In the genomic region with DNA sequence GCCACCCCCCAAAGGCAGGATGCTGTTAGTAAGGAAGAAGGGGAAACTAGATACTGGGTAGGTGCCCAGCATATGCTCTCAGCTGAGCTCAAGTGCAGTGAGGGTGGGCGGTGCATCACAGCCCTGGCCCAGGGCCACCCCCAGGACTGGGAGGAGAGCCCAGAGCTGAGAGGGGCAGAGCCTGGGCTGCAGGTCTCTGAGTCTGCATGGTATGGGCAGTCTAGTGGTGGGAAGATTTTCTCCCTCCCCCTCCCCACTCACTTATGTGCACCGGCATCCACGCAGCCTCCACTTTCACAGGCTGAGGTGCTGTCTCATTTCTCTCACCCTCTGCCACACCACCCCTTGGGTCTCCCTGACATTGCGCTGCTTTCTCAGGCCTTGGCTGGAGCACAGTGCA, we compare ENCODE assay signal across 10 cellular contexts. TPM values are rescaled to one million over a fixed set of nuclear protein-coding genes. Genes with fewer than 3 reads are reported as not detected.
A peak's percentile ranks its signal among the peaks of the same experiment; 100 is the strongest.
DNase-seq lines count a peak whose midpoint lies in the region; ATAC-seq lines count a peak whose summit lies in the region.
"Had no signal": no experiment of that assay in that cellular context is flagged by ENCODE, and none has a peak within 500 bp of the region (broad histone marks: within the 10 kb centered on the region; RNA-seq: fewer than 3 reads in every experiment).

No MANE protein-coding gene starts in this region.

- H3K27ac Mint-ChIP-seq in activated T-helper 17 cell treated with anti-CD3 and anti-CD28 coated beads, Interleukin-2, amount 50 U/mL, for 72 hours: peak overlapping the region; percentile 91

- no peaks in the 10 kb centered on the region for H3K36me3 Mint-ChIP-seq in activated T-helper 17 cell treated with anti-CD3 and anti-CD28 coated beads, Interleukin-2, amount 50 U/mL, for 72 hours (ENCODE audit: low read depth)

- DNase-seq in Daoy (ENCODE audit: low read depth): peak; percentile 69
- peak in 60 of 76 experiments; percentile 2 to 75 (median 48) for DNase-seq in HUDEP-2 (lab: John Stamatoyannopoulos, UW; ENCODE audit: unreplicated experiment in 76 of 76)
- peak; percentile 1 for DNase-seq in midbrain (lab: John Stamatoyannopoulos, UW)
- no peak for DNase-seq in NCI-H2227 (lab: John Stamatoyannopoulos, UW; ENCODE audit: unreplicated experiment)
- no peak for DNase-seq in medulla oblongata (ENCODE audit: extremely low spot score)
- no peak for DNase-seq in G401 (ENCODE audit: low spot score)
- DNase-seq: effector CD4-positive, alpha-beta T cell; NCI-H1105 had no signal

- no peak for ATAC-seq in activated T-helper 17 cell treated with anti-CD3 and anti-CD28 coated beads, Interleukin-2, amount 50 U/mL, for 72 hours (replicated peaks)
- ATAC-seq in HG03159 (IDR thresholded peaks at IDR 0.05; ENCODE audit: unreplicated experiment): no peak

- H3K4me1 Mint-ChIP-seq in activated T-helper 17 cell treated with anti-CD3 and anti-CD28 coated beads, Interleukin-2, amount 50 U/mL, for 72 hours: peaks cover 75% of the 10 kb centered on the region

- H3K9me3 Mint-ChIP-seq in activated T-helper 17 cell treated with anti-CD3 and anti-CD28 coated beads, Interleukin-2, amount 50 U/mL, for 72 hours: no peaks in the 10 kb centered on the region

- in situ Hi-C loops in G401 (cut with HindIII; ENCODE audit: low sequenced_read_pairs): no loop called here

- no peaks in the 10 kb centered on the region for H3K27me3 Mint-ChIP-seq in activated T-helper 17 cell treated with anti-CD3 and anti-CD28 coated beads, Interleukin-2, amount 50 U/mL, for 72 hours

- H3K4me3 Mint-ChIP-seq in activated T-helper 17 cell treated with anti-CD3 and anti-CD28 coated beads, Interleukin-2, amount 50 U/mL, for 72 hours: peak overlapping the region; percentile 83

RNA-seq across cellular contexts. Expression of gene CAB39, which starts 48.5 kb away (rescaled TPM):
- 72.1 and 76.8 TPM in 2 replicates for total RNA-seq in Daoy (2014; rRNA removed; shearing (Covaris generic))
- 100 to 1,000 TPM in 1 of 2 donors, 10 to 100 TPM in 1; 93.3 to 137 TPM for total RNA-seq in activated T-helper 17 cell treated with anti-CD3 and anti-CD28 coated beads, Interleukin-2, amount 50 U/mL, for 72 hours
- 27.7 and 28.1 TPM in 2 replicates for total RNA-seq in G401 (2014; rRNA removed; shearing (Covaris generic))

Comparison
In these comparisons a context has a peak if more than half of its experiments do, and no peak if none do; other contexts are left out.
1. DNase-seq: peak in Daoy (single experiment), HUDEP-2 (60 of 76) and midbrain (single experiment); none in NCI-H2227 (single experiment), medulla oblongata (single experiment) and G401 (single experiment).